Comparison of ENCODE assay signal across 1 cellular context in genomic region chr12:103969391-103969790, GRCh38.
TF ChIP-seq lines count a peak whose summit lies in the region.

No MANE protein-coding gene starts in this region.

TF ChIP-seq in IMR-90, 13 proteins besides CTCF, POLR2A, EP300 and RAD21:
- TF ChIP-seq MXI1 (IDR thresholded peaks at IDR 0.05; ENCODE audit: borderline replicate concordance, low read depth, low read length) (no peak), SMC3 (IDR thresholded peaks at IDR 0.05; ENCODE audit: low read depth, low read length) (no peak), ELK1 (IDR thresholded peaks at IDR 0.05; ENCODE audit: borderline replicate concordance, low read depth, low read length) (no peak), MAFK (IDR thresholded peaks at IDR 0.05; ENCODE audit: low read depth, low read length) (no peak), MAZ (IDR thresholded peaks at IDR 0.05; ENCODE audit: borderline replicate concordance, low read depth, low read length) (no peak), BHLHE40 (IDR thresholded peaks at IDR 0.05; ENCODE audit: low read depth, low read length) (no peak), USF2 (IDR thresholded peaks at IDR 0.05; ENCODE audit: low read depth, low read length) (no peak), RFX5 (IDR thresholded peaks at IDR 0.05; ENCODE audit: low read depth, low read length) (no peak), CHD1 (IDR thresholded peaks at IDR 0.05; ENCODE audit: low read depth, low read length) (no peak), NFE2L2 (IDR thresholded peaks at IDR 0.05; ENCODE audit: low read depth, low read length) (no peak), RCOR1 (IDR thresholded peaks at IDR 0.05; ENCODE audit: insufficient replicate concordance, low read length) (no peak), FOS (IDR thresholded peaks at IDR 0.05; ENCODE audit: low read depth, low read length) (no peak), CEBPB (IDR thresholded peaks at IDR 0.05; ENCODE audit: low read depth, low read length) (no peak)
TF ChIP-seq in IMR-90: peak in this region for 0.
